Comparison of ENCODE assay signal across 8 cellular contexts in the genomic region with DNA sequence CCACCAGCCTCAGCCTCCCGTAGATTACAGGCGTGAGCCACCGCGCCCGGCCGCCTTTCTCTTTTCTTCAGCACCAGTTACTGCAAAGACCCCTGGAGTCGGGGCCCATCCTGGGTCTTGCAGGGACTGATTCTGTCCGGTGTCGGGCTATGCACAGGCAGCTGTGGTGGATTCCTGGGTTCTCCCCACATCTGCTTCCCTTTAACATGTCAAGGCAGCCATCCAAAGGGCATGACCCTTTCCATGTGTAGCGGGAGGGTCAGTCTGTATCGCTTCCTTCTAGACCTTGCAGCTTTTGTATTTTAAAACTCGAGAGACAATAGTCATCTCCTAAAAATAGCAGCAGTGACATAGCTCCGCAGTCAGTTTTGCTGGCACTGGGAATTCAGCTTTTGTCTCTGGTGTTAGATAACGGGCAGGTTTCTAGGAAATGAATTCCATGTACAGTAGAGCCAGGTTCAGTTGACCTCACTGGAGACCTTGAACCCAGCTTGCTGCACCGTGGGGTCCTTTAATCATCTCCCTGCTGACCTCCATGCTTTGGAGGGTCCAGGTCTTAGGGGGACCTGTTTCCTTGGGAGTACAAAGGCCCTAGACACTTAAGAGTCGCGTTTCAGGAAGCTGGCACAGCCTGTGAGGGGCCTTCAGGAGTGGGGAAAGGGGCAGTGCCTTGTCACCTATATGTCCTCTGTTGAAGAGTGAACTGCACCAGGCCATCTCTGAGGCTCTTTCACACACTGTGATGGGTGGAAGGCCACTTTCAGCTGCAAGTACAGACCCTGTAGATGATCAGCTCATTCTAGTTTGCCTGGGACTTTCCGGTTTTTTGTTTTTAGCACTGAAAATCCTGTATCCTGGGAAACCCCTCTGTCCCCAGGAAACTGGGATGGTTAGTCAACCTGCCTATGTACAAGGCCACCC. TPM values are rescaled to one million over a fixed set of nuclear protein-coding genes. Genes with fewer than 3 reads are reported as not detected.
A peak's percentile ranks its signal among the peaks of the same experiment; 100 is the strongest.
DNase-seq lines count a peak whose midpoint lies in the region; ATAC-seq and TF ChIP-seq lines count a peak whose summit lies in the region.

No MANE protein-coding gene starts in this region.

- no peak overlapping the region for H3K4me3 Mint-ChIP-seq in activated T-helper 2 cell treated with anti-CD3 and anti-CD28 coated beads, Interferon-gamma antibody, Interleukin-2, Interleukin-4, amounts not matched to agents 10 μg/mL and 5 μg/mL and 100 μg/mL, durations not matched to agents 14 hours and 24 hours and 36 hours (ENCODE audit: low read depth)

- peaks cover 32% of the 10 kb centered on the region in 2 experiments for H3K4me1 ChIP-seq in trophoblast cell (ENCODE audit: control insufficient read depth in 1 of 2, insufficient read depth in 2 of 2, low read length in 2 of 2)

- CTCF ChIA-PET in GM10248 (lab: Yijun Ruan, JAX), result interaction anchor here (0.7 to 4.1 kb wide), 16 partner anchors 7 to 155 kb away, joined by 3 to 36 read pairs (median 6); no protein-coding TSS in a partner anchor

- H2BK5ac ChIP-seq in trophoblast cell (ENCODE audit: low read depth, low read length, poor library complexity), result peak overlapping the region; percentile 72

- H3K18ac ChIP-seq in trophoblast cell (ENCODE audit: low read length), result peak overlapping the region; percentile 29

- peak overlapping the region; percentile 68 for H2BK12ac ChIP-seq in trophoblast cell (ENCODE audit: low read length)

- H3K27ac ChIP-seq in trophoblast cell (ENCODE audit: low read depth, low read length), result peak overlapping the region; percentile 69

- intact Hi-C loops in activated T-helper 2 cell treated with anti-CD3 and anti-CD28 coated beads, Interferon-gamma antibody, Interleukin-2, Interleukin-4, amounts not matched to agents 10 μg/mL and 5 μg/mL and 100 μg/mL, durations not matched to agents 14 hours and 24 hours and 36 hours (cut with micrococcal nuclease), result loop anchor here (2.0 kb wide), 2 partner anchors 13 to 57 kb away; partner anchors contain the start of gene ANKRD33B

- peak overlapping the region; percentile 68 for H4K91ac ChIP-seq in trophoblast cell (ENCODE audit: low read depth, low read length)

- no peaks in the 10 kb centered on the region for H3K9me3 Mint-ChIP-seq in activated T-helper 2 cell treated with anti-CD3 and anti-CD28 coated beads, Interferon-gamma antibody, Interleukin-2, Interleukin-4, amounts not matched to agents 10 μg/mL and 5 μg/mL and 100 μg/mL, durations not matched to agents 14 hours and 24 hours and 36 hours

- no peak for DNase-seq in activated T-helper 2 cell treated with anti-CD3 and anti-CD28 coated beads, Interferon-gamma antibody, Interleukin-2, Interleukin-4, amounts not matched to agents 10 μg/mL and 5 μg/mL and 100 μg/mL, durations not matched to agents 14 hours and 24 hours and 36 hours (ENCODE audit: low spot score)
- DNase-seq in trophoblast cell (no peak), DMS114 treated with DMSO at 0.1 percent for 48 hours (lab: John Stamatoyannopoulos, UW; ENCODE audit: unreplicated experiment) (no peak), NCI-H2171 treated with DMSO at 0.1 percent for 48 hours (lab: John Stamatoyannopoulos, UW) (no peak), hepatic stellate cell (ENCODE audit: low spot score) (no peak), GM10248 (ENCODE audit: extremely low spot score) (no peak)

- H4K8ac ChIP-seq in trophoblast cell (ENCODE audit: low read depth, low read length), result peak overlapping the region; percentile 23

- no peak overlapping the region for H3K14ac ChIP-seq in trophoblast cell (ENCODE audit: low read length)

- peak overlapping the region; percentile 27 for H2BK120ac ChIP-seq in trophoblast cell (ENCODE audit: insufficient read depth, low read length, poor library complexity)

- no peak overlapping the region for H3K4me3 ChIP-seq in trophoblast cell (ENCODE audit: low read depth, low read length)

- H3K36me3 Mint-ChIP-seq in activated T-helper 2 cell treated with anti-CD3 and anti-CD28 coated beads, Interferon-gamma antibody, Interleukin-2, Interleukin-4, amounts not matched to agents 10 μg/mL and 5 μg/mL and 100 μg/mL, durations not matched to agents 14 hours and 24 hours and 36 hours (ENCODE audit: low read depth), result peaks cover 17% of the 10 kb centered on the region

- H2AK5ac ChIP-seq in trophoblast cell (ENCODE audit: low read length), result peak overlapping the region; percentile 22

- no peak overlapping the region for H3K9ac ChIP-seq in trophoblast cell (ENCODE audit: low read length)

- ATAC-seq in GM18873 (IDR thresholded peaks at IDR 0.05; ENCODE audit: low FRiP score, unreplicated experiment), result peak; percentile 56
- ATAC-seq in HG02884 (IDR thresholded peaks at IDR 0.05; ENCODE audit: unreplicated experiment), result peak; percentile 33

- no peak for TF ChIP-seq CTCF in GM10248 (IDR thresholded peaks at IDR 0.05; ENCODE audit: control extremely low read depth, extremely low read depth, low read depth, missing control alignments)

- peaks cover 66% of the 10 kb centered on the region for H3K4me1 Mint-ChIP-seq in activated T-helper 2 cell treated with anti-CD3 and anti-CD28 coated beads, Interferon-gamma antibody, Interleukin-2, Interleukin-4, amounts not matched to agents 10 μg/mL and 5 μg/mL and 100 μg/mL, durations not matched to agents 14 hours and 24 hours and 36 hours (ENCODE audit: low read depth)

- H3K79me2 ChIP-seq in trophoblast cell (ENCODE audit: control insufficient read depth, insufficient read depth, low read length, poor library complexity), result peaks cover 9% of the 10 kb centered on the region

- no peak overlapping the region for H2AFZ ChIP-seq in trophoblast cell (ENCODE audit: insufficient read depth, low read length, poor library complexity)

- no CpG with 5 or more reads among the region's 18 CpGs for WGBS in trophoblast cell (ENCODE audit: extremely low coverage, insufficient coverage, insufficient read length)

- H4K12ac ChIP-seq in trophoblast cell (ENCODE audit: low read depth, low read length), result no peak overlapping the region

- H3K79me1 ChIP-seq in trophoblast cell (ENCODE audit: low read length), result peaks cover 24% of the 10 kb centered on the region

- no peaks in the 10 kb centered on the region for H3K27me3 ChIP-seq in trophoblast cell (ENCODE audit: insufficient read depth, low read length)

- H3K23ac ChIP-seq in trophoblast cell (ENCODE audit: low read length), result no peak overlapping the region

- H3K9me3 ChIP-seq in trophoblast cell (ENCODE audit: insufficient read depth, low read depth, low read length), result no peaks in the 10 kb centered on the region

- H3K36me3 ChIP-seq in trophoblast cell (ENCODE audit: control insufficient read depth in 1 of 2, insufficient read depth in 2 of 2, low read length in 2 of 2), result no peaks in the 10 kb centered on the region

- peak overlapping the region; percentile 34 for H3K4ac ChIP-seq in trophoblast cell (ENCODE audit: low read depth, low read length)

- peak overlapping the region; percentile 30 for H3K27ac Mint-ChIP-seq in activated T-helper 2 cell treated with anti-CD3 and anti-CD28 coated beads, Interferon-gamma antibody, Interleukin-2, Interleukin-4, amounts not matched to agents 10 μg/mL and 5 μg/mL and 100 μg/mL, durations not matched to agents 14 hours and 24 hours and 36 hours

- no peaks in the 10 kb centered on the region for H3K27me3 Mint-ChIP-seq in activated T-helper 2 cell treated with anti-CD3 and anti-CD28 coated beads, Interferon-gamma antibody, Interleukin-2, Interleukin-4, amounts not matched to agents 10 μg/mL and 5 μg/mL and 100 μg/mL, durations not matched to agents 14 hours and 24 hours and 36 hours (ENCODE audit: low read depth)

- no peak overlapping the region for H3K4me2 ChIP-seq in trophoblast cell (ENCODE audit: low read length)

- POLR2A ChIA-PET in GM10248 (lab: Yijun Ruan, JAX), result interaction anchor here (1.0 to 1.2 kb wide), 3 partner anchors 10 to 55 kb away, joined by 4 to 7 read pairs (median 6); partner anchors contain the start of gene ANKRD33B

RNA-seq across cellular contexts. Expression of gene ANKRD33B, which starts 13.8 kb away (rescaled TPM):
- 31.1 and 31.5 TPM in 2 replicates for total RNA-seq in activated T-helper 2 cell treated with anti-CD3 and anti-CD28 coated beads, Interferon-gamma antibody, Interleukin-2, Interleukin-4, amounts not matched to agents 10 μg/mL and 5 μg/mL and 100 μg/mL, durations not matched to agents 14 hours and 24 hours and 36 hours
- polyA plus RNA-seq in trophoblast cell (2013), result 11.4 and 11.6 TPM in 2 replicates
